ENCODE assay signal across 8 cellular contexts in genomic region chr3:195271859-195272243, GRCh38. TPM values are rescaled to one million over a fixed set of nuclear protein-coding genes. Genes with fewer than 3 reads are reported as not detected.
A peak's percentile ranks its signal among the peaks of the same experiment; 100 is the strongest.
DNase-seq lines count a peak whose midpoint lies in the region; ATAC-seq and TF ChIP-seq lines count a peak whose summit lies in the region.

No MANE protein-coding gene starts in this region.

- no peaks in the 10 kb centered on the region for H3K9me3 ChIP-seq in left lung
- H3K9me3 ChIP-seq in tibial artery = no peaks in the 10 kb centered on the region

- H3K4me3 Mint-ChIP-seq in activated T-cell treated with anti-CD3 and anti-CD28 coated beads, Interleukin-2, amount 50 U/mL, for 4 hours = peak overlapping the region; percentile 88
- peak overlapping the region; percentile 82 for H3K4me3 Mint-ChIP-seq in activated naive CD8-positive, alpha-beta T cell treated with anti-CD3 and anti-CD28 coated beads, Interleukin-2, amount 50 U/mL, for 24 hours

- no peaks in the 10 kb centered on the region for H3K27me3 ChIP-seq in left lung
- no peaks in the 10 kb centered on the region for H3K27me3 ChIP-seq in tibial artery

- peak overlapping the region; percentile 77 for H3K27ac Mint-ChIP-seq in activated naive CD8-positive, alpha-beta T cell treated with anti-CD3 and anti-CD28 coated beads, Interleukin-2, amount 50 U/mL, for 24 hours

- TF ChIP-seq CTCF in left lung (IDR thresholded peaks at IDR 0.05) (peak in 1 of 2 donors; percentile 12), tibial artery (IDR thresholded peaks at IDR 0.05) (no peak)

- peaks cover 0 to 5% of the 10 kb centered on the region in 2 donors for H3K36me3 ChIP-seq in left lung
- no peaks in the 10 kb centered on the region for H3K36me3 ChIP-seq in tibial artery

- intact Hi-C loops in left lung (cut with DNase I) = loop anchor here in 1 of 2 donors (10.0 kb wide), 1 partner anchor 253 kb away; no protein-coding TSS in a partner anchor
- intact Hi-C loops in tibial artery (cut with DNase I; ENCODE audit: low total_unique reads) = loop anchor here (2.0 kb wide), 2 partner anchors 171 to 251 kb away; partner anchors contain the start of gene ACAP2

- peaks cover 17% of the 10 kb centered on the region for H3K4me1 Mint-ChIP-seq in activated T-cell treated with anti-CD3 and anti-CD28 coated beads, Interleukin-2, amount 50 U/mL, for 4 hours (ENCODE audit: low read depth)
- H3K4me1 Mint-ChIP-seq in activated naive CD8-positive, alpha-beta T cell treated with anti-CD3 and anti-CD28 coated beads, Interleukin-2, amount 50 U/mL, for 24 hours = peaks cover 25% of the 10 kb centered on the region

- no peaks in the 10 kb centered on the region for H3K9me3 Mint-ChIP-seq in activated T-cell treated with anti-CD3 and anti-CD28 coated beads, Interleukin-2, amount 50 U/mL, for 4 hours
- no peaks in the 10 kb centered on the region for H3K9me3 Mint-ChIP-seq in activated naive CD8-positive, alpha-beta T cell treated with anti-CD3 and anti-CD28 coated beads, Interleukin-2, amount 50 U/mL, for 24 hours

- no peak for ATAC-seq in activated T-cell treated with anti-CD3 and anti-CD28 coated beads, Interleukin-2, amount 50 U/mL, for 4 hours
- ATAC-seq in activated naive CD8-positive, alpha-beta T cell treated with anti-CD3 and anti-CD28 coated beads, Interleukin-2, amount 50 U/mL, for 24 hours = no peak
- peak; percentile 2 for ATAC-seq in left lung

- H3K27me3 Mint-ChIP-seq in activated T-cell treated with anti-CD3 and anti-CD28 coated beads, Interleukin-2, amount 50 U/mL, for 4 hours (ENCODE audit: low read depth) = no peaks in the 10 kb centered on the region
- H3K27me3 Mint-ChIP-seq in activated naive CD8-positive, alpha-beta T cell treated with anti-CD3 and anti-CD28 coated beads, Interleukin-2, amount 50 U/mL, for 24 hours = no peaks in the 10 kb centered on the region

- DNase-seq in activated T-cell treated with anti-CD3 and anti-CD28 coated beads, Interleukin-2, amount 50 U/mL, for 4 hours = no peak
- DNase-seq in activated T-cell treated with anti-CD3 and anti-CD28 coated beads for 4 hours = no peak
- no peak for DNase-seq in activated naive CD8-positive, alpha-beta T cell treated with anti-CD3 and anti-CD28 coated beads, Interleukin-2, amount 50 U/mL, for 24 hours
- no peak for DNase-seq in left lung
- DNase-seq in tibial artery = no peak
- DNase-seq in COR-L47 (lab: John Stamatoyannopoulos, UW) = no peak
- no peak for DNase-seq in iPS-NIHi11 (ENCODE audit: low spot score)
- no peak for DNase-seq in H4 (ENCODE audit: low spot score)

- H3K27ac ChIP-seq in left lung (peak overlapping the region; percentile 86 to 90), tibial artery (peak overlapping the region; percentile 77 to 81)

- H3K4me1 ChIP-seq in left lung = peaks cover 13 to 26% of the 10 kb centered on the region in 2 donors
- peaks cover 0 to 25% (median 14%) of the 10 kb centered on the region in 4 donors for H3K4me1 ChIP-seq in tibial artery

- H3K36me3 Mint-ChIP-seq in activated T-cell treated with anti-CD3 and anti-CD28 coated beads, Interleukin-2, amount 50 U/mL, for 4 hours (ENCODE audit: insufficient read depth) = peaks cover 2% of the 10 kb centered on the region
- peaks cover 5% of the 10 kb centered on the region for H3K36me3 Mint-ChIP-seq in activated naive CD8-positive, alpha-beta T cell treated with anti-CD3 and anti-CD28 coated beads, Interleukin-2, amount 50 U/mL, for 24 hours (ENCODE audit: low read depth)

- H3K4me3 ChIP-seq in left lung (peak overlapping the region; percentile 82 to 88), tibial artery (peak overlapping the region; percentile 64 to 83)

RNA-seq across cellular contexts. Expression of gene XXYLT1, which starts 0.9 kb away (rescaled TPM):
- total RNA-seq in activated T-cell treated with anti-CD3 and anti-CD28 coated beads, Interleukin-2, amount 50 U/mL, for 4 hours = 10 to 100 TPM in 1 of 3 donors, 1 to 10 TPM in 2; 8.6 to 10.6 (median 8.8) TPM
- total RNA-seq in left lung = 10 to 100 TPM; 11.3 to 13.5 TPM
- 35.7 and 52.3 TPM in 2 replicates for total RNA-seq in H4 (2014; rRNA removed; shearing (Covaris generic))
